ENCODE assay signal across 11 cellular contexts in genomic region chr5:141528401-141528984, GRCh38. TPM values are rescaled to one million over a fixed set of nuclear protein-coding genes. Genes with fewer than 3 reads are reported as not detected.
DNase-seq lines count a peak whose midpoint lies in the region; ATAC-seq and TF ChIP-seq lines count a peak whose summit lies in the region.
"Had no signal": no experiment of that assay in that cellular context is flagged by ENCODE, and none has a peak within 500 bp of the region (broad histone marks: within the 10 kb centered on the region; RNA-seq: fewer than 3 reads in every experiment).

No MANE protein-coding gene starts in this region.

- H3K27ac Mint-ChIP-seq in CD8-positive, alpha-beta T cell, result peak overlapping the region; percentile 66
- H3K27ac Mint-ChIP-seq: progenitor cell of endocrine pancreas had no signal

- peaks cover 14% of the 10 kb centered on the region for H3K4me1 Mint-ChIP-seq in CD8-positive, alpha-beta T cell (ENCODE audit: low read depth)

- no peak overlapping the region for H3K4me3 ChIP-seq in CD8-positive, alpha-beta T cell (ENCODE audit: low read depth, low read length)
- H3K4me3 ChIP-seq in adipocyte (ENCODE audit: low read length) (no peak overlapping the region), heart left ventricle (no peak overlapping the region), psoas muscle (no peak overlapping the region)

- no peak for ATAC-seq in CD8-positive, alpha-beta T cell
- ATAC-seq in heart left ventricle (peak; percentile 49 to 78 (median 61)), psoas muscle (peak; percentile 15 to 35 (median 28)), HG03097 (IDR thresholded peaks at IDR 0.05; ENCODE audit: low FRiP score, unreplicated experiment) (no peak), left colon (no peak)

- no peaks in the 10 kb centered on the region for H3K4me1 ChIP-seq in CD8-positive, alpha-beta T cell (ENCODE audit: insufficient read depth, low read length)
- H3K4me1 ChIP-seq in adipocyte (ENCODE audit: control insufficient read depth, insufficient read depth, low read length) (peaks cover 43% of the 10 kb centered on the region), heart left ventricle (peaks cover 2 to 52% (median 40%) of the 10 kb centered on the region in 12 donors), psoas muscle (peaks cover 29% of the 10 kb centered on the region)

- H3K27me3 ChIP-seq in CD8-positive, alpha-beta T cell (ENCODE audit: insufficient read depth, low read length), result no peaks in the 10 kb centered on the region
- H3K27me3 ChIP-seq in adipocyte (replicated peaks; ENCODE audit: control insufficient read depth, insufficient read depth, low read length) (no peaks in the 10 kb centered on the region), heart left ventricle (no peaks in the 10 kb centered on the region), psoas muscle (ENCODE audit: insufficient read depth in 3 of 3, low read length in 2 of 3) (no peaks in the 10 kb centered on the region)

- no peak for DNase-seq in CD8-positive, alpha-beta T cell
- DNase-seq in adipocyte (ENCODE audit: low read depth) (no peak), heart left ventricle (peak in 2 of 5 donors; percentile 60 to 70), psoas muscle (peak in 1 of 2 donors; percentile 52), NCI-H82 treated with DMSO at 0.1 percent for 48 hours (lab: John Stamatoyannopoulos, UW; ENCODE audit: unreplicated experiment) (no peak), left colon (no peak), NCI-H1105 (lab: John Stamatoyannopoulos, UW) (no peak)
- DNase-seq: DMS153, NCI-H146 had no signal

- CTCF ChIA-PET in CD8-positive, alpha-beta T cell (lab: Charles Lee), result interaction anchor here (1.0 to 8.5 kb wide), 3 partner anchors 14 to 208 kb away, joined by 5 to 104 read pairs (median 8); partner anchors contain the start of gene TAF7

- no peak for TF ChIP-seq CTCF in CD8-positive, alpha-beta T cell (IDR thresholded peaks at IDR 0.05)
- no peak for TF ChIP-seq CTCF in heart left ventricle (IDR thresholded peaks at IDR 0.05)
- no peak for TF ChIP-seq CTCF in psoas muscle (IDR thresholded peaks at IDR 0.05)

- H3K27ac ChIP-seq in CD8-positive, alpha-beta T cell (ENCODE audit: low read depth, low read length), result no peak overlapping the region
- peak overlapping the region; percentile 63 to 90 (median 84) for H3K27ac ChIP-seq in heart left ventricle
- peak overlapping the region; percentile 77 for H3K27ac ChIP-seq in psoas muscle

- 25 to 40% (median 34%) methylated on average over 10 of the region's 10 CpGs for WGBS in heart left ventricle, 4 donors
- WGBS in psoas muscle, 3 donors, result 18 to 40% (median 28%) methylated on average over 10 of the region's 10 CpGs

- peaks cover 47% of the 10 kb centered on the region for H3K36me3 ChIP-seq in CD8-positive, alpha-beta T cell (ENCODE audit: insufficient read depth, low read length)
- H3K36me3 ChIP-seq in adipocyte (ENCODE audit: control insufficient read depth, insufficient read depth, low read length, severe bottlenecking) (peaks cover 5% of the 10 kb centered on the region), heart left ventricle (peaks cover 0 to 91% (median 52%) of the 10 kb centered on the region in 9 donors), psoas muscle (ENCODE audit: insufficient read depth in 1 of 2, low read depth in 1 of 2) (peaks cover 5 to 84% of the 10 kb centered on the region in 2 donors)

- no peaks in the 10 kb centered on the region for H3K27me3 Mint-ChIP-seq in CD8-positive, alpha-beta T cell (ENCODE audit: low read depth)
- H3K27me3 Mint-ChIP-seq: progenitor cell of endocrine pancreas had no signal

- H3K9ac ChIP-seq in adipocyte (ENCODE audit: low read length), result peak overlapping the region; percentile 55

- H3K9me3 ChIP-seq in CD8-positive, alpha-beta T cell (ENCODE audit: low read length), result no peaks in the 10 kb centered on the region
- H3K9me3 ChIP-seq in adipocyte (ENCODE audit: control insufficient read depth, low read length) (no peaks in the 10 kb centered on the region), heart left ventricle (no peaks in the 10 kb centered on the region), psoas muscle (no peaks in the 10 kb centered on the region)

- POLR2A ChIA-PET in CD8-positive, alpha-beta T cell (lab: Charles Lee), result interaction anchor here (0.8 to 1.0 kb wide), 2 partner anchors 16 to 208 kb away, joined by 3 read pairs; partner anchors contain the start of gene TAF7

- intact Hi-C loops in CD8-positive, alpha-beta T cell (cut with DNase I, micrococcal nuclease), result loop anchor here in 1 of 2 experiments (5.0 kb wide), 1 partner anchor 564 kb away; no protein-coding TSS in a partner anchor
- intact Hi-C loops in heart left ventricle (cut with DNase I), result loop anchor here in 8 of 10 donors (2.0 to 10.0 kb wide), 11 partner anchors 30 to 204 kb away; partner anchors contain the start of genes PCDHGA11 (in 2 of the 8), PCDHGB7 (in 2 of the 8), PCDHGA1 (in 1 of the 8) and PCDHGA10 (in 1 of the 8)
- intact Hi-C loops in psoas muscle (cut with DNase I), result no loop called here
- intact Hi-C loops in left colon (cut with DNase I, micrococcal nuclease), result loop anchor here in 1 of 2 donors (10.0 kb wide), 1 partner anchor 204 kb away; the partner anchor contains the start of gene TAF7

- TF ChIP-seq POLR2A in heart left ventricle (IDR thresholded peaks at IDR 0.05), result no peak

- H3K9me3 Mint-ChIP-seq in CD8-positive, alpha-beta T cell, result no peaks in the 10 kb centered on the region

- H3K36me3 Mint-ChIP-seq in CD8-positive, alpha-beta T cell, result peaks cover under 1% of the 10 kb centered on the region

- no peak overlapping the region for H3K4me3 Mint-ChIP-seq in CD8-positive, alpha-beta T cell

RNA-seq across cellular contexts. Expression of gene PCDHGC5, which starts 39.6 kb away (rescaled TPM):
- total RNA-seq in CD8-positive, alpha-beta T cell, result not detected
- 1 to 10 TPM; 1.5 to 5.4 (median 3.0) TPM for total RNA-seq in heart left ventricle
- polyA plus RNA-seq in heart left ventricle, result 1 to 10 TPM in 1 of 2 donors, under 1 TPM in 1; 0.72 to 5.4 TPM
- total RNA-seq in psoas muscle, result 1 to 10 TPM in 1 of 4 donors, under 1 TPM in 3; 0.49 to 1.2 (median 0.65) TPM
- under 1 TPM in 2 of 3 donors, not detected in 1; 0.08 to 0.95 TPM for polyA plus RNA-seq in psoas muscle
- under 1 TPM; 0.75 to 0.76 TPM for total RNA-seq in left colon

RNA-seq across cellular contexts. Expression of gene PCDHGC4, which starts 43.7 kb away (rescaled TPM):
- not detected for total RNA-seq in CD8-positive, alpha-beta T cell
- 10 to 100 TPM in 1 of 9 donors, 1 to 10 TPM in 8; 1.7 to 10.4 (median 2.9) TPM for total RNA-seq in heart left ventricle
- 1 to 10 TPM in 1 of 2 donors, under 1 TPM in 1; 0.39 to 4.2 TPM for polyA plus RNA-seq in heart left ventricle
- 1 to 10 TPM in 1 of 4 donors, under 1 TPM in 3; 0.36 to 1.2 (median 0.65) TPM for total RNA-seq in psoas muscle
- under 1 TPM in 2 of 3 donors, not detected in 1; 0.06 to 0.18 TPM for polyA plus RNA-seq in psoas muscle
- under 1 TPM; 0.64 to 0.92 TPM for total RNA-seq in left colon

RNA-seq across cellular contexts. Expression of gene PCDHGC3, which starts 52.7 kb away (rescaled TPM):
- not detected for total RNA-seq in CD8-positive, alpha-beta T cell
- total RNA-seq in heart left ventricle, result 10 to 100 TPM; 12.3 to 32.5 (median 18.4) TPM
- 10 to 100 TPM; 23.3 to 34.8 TPM for polyA plus RNA-seq in heart left ventricle
- 10 to 100 TPM in 3 of 4 donors, 1 to 10 TPM in 1; 7.3 to 25.2 (median 14.2) TPM for total RNA-seq in psoas muscle
- polyA plus RNA-seq in psoas muscle, result 10 to 100 TPM in 1 of 3 donors, 1 to 10 TPM in 2; 8.6 to 22.3 (median 9.0) TPM
- total RNA-seq in left colon, result 10 to 100 TPM; 15.3 to 16.0 TPM

Comparison
In these comparisons a context has a peak if more than half of its experiments do, and no peak if none do; other contexts are left out.
1. ATAC-seq: peak in heart left ventricle (4 of 4) and psoas muscle (4 of 4); none in CD8-positive, alpha-beta T cell (single experiment), HG03097 (single experiment) and left colon (single experiment).
2. RNA of gene PCDHGC3, which starts 52.7 kb away (total RNA-seq): 12.3 to 32.5 TPM in heart left ventricle, 7.3 to 25.2 TPM in psoas muscle and 15.3 to 16.0 TPM in left colon; not detected in CD8-positive, alpha-beta T cell; every median in the first group is over 4 times any median in the second.
3. intact Hi-C loops: an anchor here in heart left ventricle (2.0 to 10.0 kb wide); none called in psoas muscle.